ENCODE assay signal across 13 cellular contexts in the genomic region with DNA sequence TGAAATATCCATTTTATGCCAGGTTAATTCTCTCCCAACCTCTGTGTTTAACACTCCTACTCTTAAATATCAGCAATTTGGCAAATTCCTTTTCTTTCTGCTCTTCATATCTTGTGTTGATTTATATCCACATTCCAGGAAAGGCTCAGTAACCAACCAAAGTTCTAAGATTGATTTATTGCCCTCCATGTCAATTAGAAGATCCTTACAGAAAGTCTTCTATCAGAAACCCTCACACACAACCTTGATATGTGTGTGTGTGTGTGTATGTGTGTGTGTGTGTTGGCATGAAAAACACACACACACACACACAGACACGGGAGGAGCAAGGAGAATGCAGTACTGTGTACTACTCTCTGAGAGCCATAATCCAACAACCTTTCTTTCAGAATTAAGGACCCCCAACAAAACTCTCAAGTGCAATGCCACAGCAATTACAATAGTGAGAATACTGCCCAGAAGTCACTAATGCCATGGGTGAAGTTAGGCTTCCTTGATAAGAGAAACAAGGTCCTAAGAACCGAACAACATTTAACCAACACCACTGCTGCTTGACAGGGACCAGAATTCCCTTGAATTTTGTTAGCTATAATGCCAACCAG. TPM values are rescaled to one million over a fixed set of nuclear protein-coding genes. Genes with fewer than 3 reads are reported as not detected.
A peak's percentile ranks its signal among the peaks of the same experiment; 100 is the strongest.
DNase-seq lines count a peak whose midpoint lies in the region; ATAC-seq and TF ChIP-seq lines count a peak whose summit lies in the region.
"Had no signal": no experiment of that assay in that cellular context is flagged by ENCODE, and none has a peak within 500 bp of the region (broad histone marks: within the 10 kb centered on the region; RNA-seq: fewer than 3 reads in every experiment).

No MANE protein-coding gene starts in this region.

- peak overlapping the region; percentile 45 for H3K4me3 ChIP-seq in lower lobe of right lung

- H3K27ac ChIP-seq in cingulate gyrus (ENCODE audit: low read depth, low read length) (peak overlapping the region; percentile 88), lower lobe of right lung (no peak overlapping the region)

- no peaks in the 10 kb centered on the region for H3K9me3 ChIP-seq in lower lobe of right lung

- intact Hi-C loops in lower lobe of right lung (cut with DNase I): no loop called here

- no peak for ATAC-seq in lower lobe of right lung
- ATAC-seq: effector memory CD8-positive, alpha-beta T cell; stimulated activated naive B cell treated with anti-CD40 and anti-IgM and Interleukin-4, amounts not matched to agents 10 μg/mL and 1 μg/mL and 100 μg/mL, for 72 hours had no signal

- no peaks in the 10 kb centered on the region for H3K36me3 ChIP-seq in lower lobe of right lung

- H3K4me1 ChIP-seq in lower lobe of right lung: no peaks in the 10 kb centered on the region

- no peak for TF ChIP-seq CTCF in lower lobe of right lung (IDR thresholded peaks at IDR 0.05)

- DNase-seq in DMS53 (lab: John Stamatoyannopoulos, UW): peak; percentile 28
- no peak for DNase-seq in DMS53 treated with DMSO at 0.1 percent for 48 hours (lab: John Stamatoyannopoulos, UW; ENCODE audit: unreplicated experiment)
- DNase-seq in lower lobe of right lung: no peak
- peak; percentile 72 for DNase-seq in superior temporal gyrus (ENCODE audit: extremely low spot score)
- no peak for DNase-seq in RPMI8226
- no peak for DNase-seq in NOMO-1 treated with DMSO at 0.1 percent for 48 hours (lab: John Stamatoyannopoulos, UW; ENCODE audit: unreplicated experiment)
- no peak for DNase-seq in COLO829 (ENCODE audit: low spot score)
- DNase-seq: 8988T; activated CD4-positive, CD25-positive, alpha-beta regulatory T cell; effector memory CD8-positive, alpha-beta T cell; left colon; stimulated activated naive B cell treated with anti-CD40 and anti-IgM and Interleukin-4, amounts not matched to agents 10 μg/mL and 1 μg/mL and 100 μg/mL, for 72 hours had no signal

- H3K27me3 ChIP-seq in lower lobe of right lung (ENCODE audit: low read depth): no peaks in the 10 kb centered on the region

RNA-seq across cellular contexts. Expression of gene LSAMP, which starts 1.1 kb away (rescaled TPM):
- total RNA-seq in lower lobe of right lung: 20.1 TPM

Comparison
In these comparisons a context has a peak if more than half of its experiments do, and no peak if none do; other contexts are left out.
1. DNase-seq: peak in DMS53 (single experiment) and superior temporal gyrus (single experiment); none in DMS53 treated with DMSO at 0.1 percent for 48 hours (single experiment), lower lobe of right lung (single experiment), RPMI8226 (single experiment), NOMO-1 treated with DMSO at 0.1 percent for 48 hours (single experiment) and COLO829 (single experiment).